Comparison of ENCODE assay signal across 1 cellular context in genomic region chr1:218592688-218593087, GRCh38.
TF ChIP-seq lines count a peak whose summit lies in the region.

No MANE protein-coding gene starts in this region.

TF ChIP-seq in endothelial cell of umbilical vein, 7 proteins besides CTCF, POLR2A, EP300 and RAD21 (continued from another document):
- TF ChIP-seq MAX (IDR thresholded peaks at IDR 0.05; ENCODE audit: insufficient read depth, insufficient read length), result no peak
- TF ChIP-seq FOS (IDR thresholded peaks at IDR 0.05; ENCODE audit: borderline replicate concordance, insufficient read depth, low read length), result peak; percentile 45
- TF ChIP-seq MYC (IDR thresholded peaks at IDR 0.05; ENCODE audit: low read depth, low read length), result no peak
